1 cellular context compared by ENCODE assay signal in genomic region chr1:23959461-23960290, GRCh38.
A peak's percentile ranks its signal among the peaks of the same experiment; 100 is the strongest.
TF ChIP-seq lines count a peak whose summit lies in the region.

Gene PNRC2, plus strand, starts transcription at chr1:23959828. Its CDS starts 1,630 bp downstream, at chr1:23961458.

TF ChIP-seq in SK-N-SH, 30 proteins besides CTCF, POLR2A, EP300 and RAD21 (continued from another document):
- TF ChIP-seq IRF3 (IDR thresholded peaks at IDR 0.05; ENCODE audit: low read depth, low read length) = peak; percentile 46; the same call in 1 of the 2 replicates
- TF ChIP-seq, protein P1, sequence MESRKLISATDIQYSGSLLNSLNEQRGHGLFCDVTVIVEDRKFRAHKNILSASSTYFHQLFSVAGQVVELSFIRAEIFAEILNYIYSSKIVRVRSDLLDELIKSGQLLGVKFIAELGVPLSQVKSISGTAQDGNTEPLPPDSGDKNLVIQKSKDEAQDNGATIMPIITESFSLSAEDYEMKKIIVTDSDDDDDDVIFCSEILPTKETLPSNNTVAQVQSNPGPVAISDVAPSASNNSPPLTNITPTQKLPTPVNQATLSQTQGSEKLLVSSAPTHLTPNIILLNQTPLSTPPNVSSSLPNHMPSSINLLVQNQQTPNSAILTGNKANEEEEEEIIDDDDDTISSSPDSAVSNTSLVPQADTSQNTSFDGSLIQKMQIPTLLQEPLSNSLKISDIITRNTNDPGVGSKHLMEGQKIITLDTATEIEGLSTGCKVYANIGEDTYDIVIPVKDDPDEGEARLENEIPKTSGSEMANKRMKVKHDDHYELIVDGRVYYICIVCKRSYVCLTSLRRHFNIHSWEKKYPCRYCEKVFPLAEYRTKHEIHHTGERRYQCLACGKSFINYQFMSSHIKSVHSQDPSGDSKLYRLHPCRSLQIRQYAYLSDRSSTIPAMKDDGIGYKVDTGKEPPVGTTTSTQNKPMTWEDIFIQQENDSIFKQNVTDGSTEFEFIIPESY (IDR thresholded peaks at IDR 0.05; ENCODE audit: borderline replicate concordance, low read depth) = 0 out of 2 replicates have a peak, but pooled peaks have one; percentile 9
- no peak; the same call in 1 of the 2 replicates for TF ChIP-seq FOXJ3 (CRISPR knock-in tag; IDR thresholded peaks at IDR 0.05)
- peak; percentile 96 for TF ChIP-seq YY1 (IDR thresholded peaks at IDR 0.05; ENCODE audit: low read depth)
- no peak for TF ChIP-seq TCF12 (IDR thresholded peaks at IDR 0.05)
- TF ChIP-seq FOXM1 (IDR thresholded peaks at IDR 0.05; ENCODE audit: low read depth) = 0 out of 2 replicates have a peak, but pooled peaks have one; percentile 18
- peak; percentile 64 for TF ChIP-seq ELF1 (IDR thresholded peaks at IDR 0.05)
- 0 out of 2 replicates have a peak, but pooled peaks have one; percentile 3 for TF ChIP-seq RCOR1 (IDR thresholded peaks at IDR 0.05; ENCODE audit: low read length)
- TF ChIP-seq, protein P2, sequence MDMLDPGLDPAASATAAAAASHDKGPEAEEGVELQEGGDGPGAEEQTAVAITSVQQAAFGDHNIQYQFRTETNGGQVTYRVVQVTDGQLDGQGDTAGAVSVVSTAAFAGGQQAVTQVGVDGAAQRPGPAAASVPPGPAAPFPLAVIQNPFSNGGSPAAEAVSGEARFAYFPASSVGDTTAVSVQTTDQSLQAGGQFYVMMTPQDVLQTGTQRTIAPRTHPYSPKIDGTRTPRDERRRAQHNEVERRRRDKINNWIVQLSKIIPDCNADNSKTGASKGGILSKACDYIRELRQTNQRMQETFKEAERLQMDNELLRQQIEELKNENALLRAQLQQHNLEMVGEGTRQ (IDR thresholded peaks at IDR 0.05; ENCODE audit: borderline replicate concordance, low read depth, low read length) = no peak
- peak; percentile 4; the same call in 1 of the 2 replicates for TF ChIP-seq SIN3A (IDR thresholded peaks at IDR 0.05; ENCODE audit: borderline replicate concordance, low read depth, low read length)
- TF ChIP-seq CHD2 (IDR thresholded peaks at IDR 0.05; ENCODE audit: low read length, partially characterized antibody) = peak; percentile 9
- TF ChIP-seq, protein P3, sequence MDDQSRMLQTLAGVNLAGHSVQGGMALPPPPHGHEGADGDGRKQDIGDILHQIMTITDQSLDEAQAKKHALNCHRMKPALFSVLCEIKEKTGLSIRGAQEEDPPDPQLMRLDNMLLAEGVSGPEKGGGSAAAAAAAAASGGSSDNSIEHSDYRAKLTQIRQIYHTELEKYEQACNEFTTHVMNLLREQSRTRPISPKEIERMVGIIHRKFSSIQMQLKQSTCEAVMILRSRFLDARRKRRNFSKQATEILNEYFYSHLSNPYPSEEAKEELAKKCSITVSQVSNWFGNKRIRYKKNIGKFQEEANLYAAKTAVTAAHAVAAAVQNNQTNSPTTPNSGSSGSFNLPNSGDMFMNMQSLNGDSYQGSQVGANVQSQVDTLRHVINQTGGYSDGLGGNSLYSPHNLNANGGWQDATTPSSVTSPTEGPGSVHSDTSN (IDR thresholded peaks at IDR 0.05) = no peak; the same call in none of the 2 replicates
- TF ChIP-seq TAF1 (IDR thresholded peaks at IDR 0.05; ENCODE audit: borderline replicate concordance, low read depth, low read length) = peak; percentile 96
- no peak; the same call in none of the 2 replicates for TF ChIP-seq GABPA (IDR thresholded peaks at IDR 0.05; ENCODE audit: low read depth)
- no peak for TF ChIP-seq SMC3 (IDR thresholded peaks at IDR 0.05; ENCODE audit: low read depth, low read length)
